14 cellular contexts compared by ENCODE assay signal in the genomic region with DNA sequence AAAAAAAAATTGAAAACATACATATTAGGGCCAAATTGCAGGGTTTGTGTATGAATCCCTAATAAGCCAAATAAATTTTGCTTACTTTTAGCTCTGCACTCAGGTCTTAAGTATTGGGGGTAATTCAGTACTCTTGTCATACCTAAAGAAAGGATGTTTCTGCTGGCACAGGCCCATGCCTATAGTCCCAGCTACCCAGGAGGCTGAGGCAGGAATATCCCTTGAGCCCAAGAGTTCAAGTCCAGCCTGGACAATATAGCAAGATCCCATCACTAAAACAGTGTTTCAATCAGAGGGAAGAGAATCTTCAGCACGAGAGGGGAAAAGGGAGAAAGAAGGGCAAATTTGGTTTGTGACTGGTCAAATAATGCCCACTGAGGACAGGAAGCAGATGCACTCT. TPM values are rescaled to one million over a fixed set of nuclear protein-coding genes. Genes with fewer than 3 reads are reported as not detected.
"Had no signal": no experiment of that assay in that cellular context is flagged by ENCODE, and none has a peak within 500 bp of the region (broad histone marks: within the 10 kb centered on the region; RNA-seq: fewer than 3 reads in every experiment).

No MANE protein-coding gene starts in this region.

- H3K9me3 Mint-ChIP-seq: activated T-helper 2 cell treated with anti-CD3 and anti-CD28 coated beads, Interferon-gamma antibody, Interleukin-2, Interleukin-4, amounts not matched to agents 10 μg/mL and 5 μg/mL and 100 μg/mL, durations not matched to agents 14 hours and 24 hours and 36 hours; naive thymus-derived CD8-positive, alpha-beta T cell had no signal

- H3K4me3 Mint-ChIP-seq: naive thymus-derived CD8-positive, alpha-beta T cell had no signal

- H3K27me3 Mint-ChIP-seq: naive thymus-derived CD8-positive, alpha-beta T cell had no signal

- ATAC-seq: left colon; naive thymus-derived CD8-positive, alpha-beta T cell; right cardiac atrium had no signal

- H3K36me3 Mint-ChIP-seq: naive thymus-derived CD8-positive, alpha-beta T cell had no signal

- DNase-seq: activated CD8-positive, alpha-beta memory T cell treated with anti-CD3 and anti-CD28 coated beads, Interleukin-2, amount 50 U/mL, for 4 hours; esophagus squamous epithelium; foreskin fibroblast; left colon; naive thymus-derived CD8-positive, alpha-beta T cell; nucleus accumbens; right cardiac atrium; SJCRH30; stimulated activated naive CD4-positive, alpha-beta T cell treated with Interleukin-2 at 50 U/mL for 16 hours; testis had no signal

RNA-seq across cellular contexts. Expression of a gene that starts 3.4 kb away (rescaled TPM):
- total RNA-seq: cardiac septum, posterior vena cava, ureter had no signal
